8 cellular contexts compared by ENCODE assay signal in the genomic region with DNA sequence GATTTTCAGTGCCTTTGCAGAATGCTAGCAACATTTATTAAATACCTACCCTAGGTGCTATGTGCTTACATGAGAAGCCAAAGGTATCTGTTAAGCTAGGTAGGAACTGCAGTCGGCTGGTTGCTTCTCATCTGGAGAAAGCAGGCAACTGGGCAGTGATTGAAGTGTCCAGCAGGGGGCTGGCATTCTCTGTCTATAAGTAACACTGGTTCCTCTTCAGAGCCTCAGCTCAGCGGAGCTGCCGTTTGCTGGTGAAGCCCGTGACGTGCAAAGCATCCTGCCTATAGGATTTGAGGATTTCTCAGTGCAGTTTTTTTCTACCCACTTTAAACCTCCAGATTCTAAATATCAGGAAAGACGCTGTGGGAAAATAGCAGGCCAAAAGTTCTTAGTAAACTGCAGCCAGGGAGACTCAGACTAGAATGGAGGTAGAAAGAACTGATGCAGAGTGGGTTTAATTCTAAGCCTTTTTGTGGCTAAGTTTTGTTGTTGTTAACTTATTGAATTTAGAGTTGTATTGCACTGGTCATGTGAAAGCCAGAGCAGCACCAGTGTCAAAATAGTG. TPM values are rescaled to one million over a fixed set of nuclear protein-coding genes. Genes with fewer than 3 reads are reported as not detected.
DNase-seq lines count a peak whose midpoint lies in the region; ATAC-seq, FAIRE-seq and TF ChIP-seq lines count a peak whose summit lies in the region.

TSS of gene GRPR (plus strand) at position 344 of the 565 bp plus-strand sequence. CDS start 389 bp downstream, outside the sequence.

- H3K36me3 ChIP-seq in kidney (ENCODE audit: control insufficient read depth in 1 of 2, insufficient read depth in 2 of 2, low read length in 2 of 2): no peaks in the 10 kb centered on the region

- DNase-seq in ACHN (peak; percentile 79), NCI-H2196 treated with DMSO at 0.1 percent for 48 hours (lab: John Stamatoyannopoulos, UW; ENCODE audit: unreplicated experiment) (peak; percentile 35), cerebellar cortex (ENCODE audit: low spot score) (peak; percentile 55), kidney (peak; percentile 73)
- peak; percentile 22 for DNase-seq in stimulated activated CD4-positive, alpha-beta T cell treated with anti-CD3 and anti-CD28 coated beads, Interleukin-2, amount 100 ng/mL, for 4 hours (ENCODE audit: low read depth)

- ATAC-seq in GM18867 (IDR thresholded peaks at IDR 0.05; ENCODE audit: unreplicated experiment) (peak; percentile 65), HG03135 (IDR thresholded peaks at IDR 0.05; ENCODE audit: unreplicated experiment) (peak; percentile 53)

- FAIRE-seq in kidney (lab: Jason Lieb, UNC): peak; percentile 66

- no peaks in the 10 kb centered on the region for H3K9me3 ChIP-seq in kidney (ENCODE audit: control insufficient read depth in 1 of 2, low read length in 2 of 2)

- intact Hi-C loops in kidney (cut with DNase I): no loop called here

- H3K4me3 ChIP-seq in WI38 (ENCODE audit: low read depth, low read length) (peak within 1 kb of the TSS; percentile 47), kidney (ENCODE audit: low read length in 2 of 2) (no peak within 1 kb of the TSS)

- no peaks in the 10 kb centered on the region for H3K4me1 ChIP-seq in kidney (ENCODE audit: control insufficient read depth in 1 of 2, insufficient read depth in 1 of 2, low read depth in 1 of 2, low read length in 2 of 2)

- in situ Hi-C loops in ACHN (cut with HindIII; ENCODE audit: low pct_ligation_motif_present, low pct_unique_long_range_greater_than_20kb, low sequenced_read_pairs): no loop called here

- no peak within 1 kb of the TSS for H3K9ac ChIP-seq in kidney (ENCODE audit: low read length in 2 of 2)

- TF ChIP-seq CTCF in WI38 (IDR thresholded peaks at IDR 0.05; ENCODE audit: low read depth, low read length) (peak; percentile 78), kidney (IDR thresholded peaks at IDR 0.05; ENCODE audit: borderline replicate concordance, extremely low read depth, insufficient read depth) (peak; percentile 48)

- H3K27ac ChIP-seq in kidney (ENCODE audit: low read depth in 2 of 2, low read length in 2 of 2): no peak within 1 kb of the TSS

RNA-seq across cellular contexts. Expression of gene GRPR, which starts in this region (rescaled TPM):
- total RNA-seq in kidney: 0.25 TPM
- polyA plus RNA-seq in kidney (ENCODE audit: insufficient read depth, low read depth, low replicate concordance): not detected

Comparison
In these comparisons a context has a peak if more than half of its experiments do, and no peak if none do; other contexts are left out.
1. Peak in DNase-seq in kidney; RNA of the gene not detected or under 1 TPM.
2. DNase-seq: peak in every context shown above with its lines; median percentile 79 in ACHN; 73 in kidney; 55 in cerebellar cortex; 35 in NCI-H2196 treated with DMSO at 0.1 percent for 48 hours; 22 in stimulated activated CD4-positive, alpha-beta T cell treated with anti-CD3 and anti-CD28 coated beads, Interleukin-2, amount 100 ng/mL, for 4 hours.